Comparison of ENCODE assay signal across 20 cellular contexts in genomic region chr14:104564744-104565679, GRCh38. TPM values are rescaled to one million over a fixed set of nuclear protein-coding genes. Genes with fewer than 3 reads are reported as not detected.
"Had no signal": no experiment of that assay in that cellular context is flagged by ENCODE, and none has a peak within 500 bp of the region (broad histone marks: within the 10 kb centered on the region; RNA-seq: fewer than 3 reads in every experiment).

No MANE protein-coding gene starts in this region.

- H2AFZ ChIP-seq: hepatocyte had no signal

- H3K27me3 ChIP-seq: colonic mucosa, testis had no signal

- H3K4me1 ChIP-seq: colonic mucosa, gastrocnemius medialis, parathyroid adenoma had no signal

- H3K27ac ChIP-seq: colonic mucosa, epithelial cell of prostate, gastrocnemius medialis, hepatocyte, parathyroid adenoma, skin epidermis, testis, tibial artery had no signal

- H3K9me3 ChIP-seq: colonic mucosa, gastrocnemius medialis, spleen, testis, tibial artery had no signal

- H3K4me3 ChIP-seq: colonic mucosa, gastrocnemius medialis, hepatocyte, lung, skin epidermis, testis, tibial artery had no signal

- H3K4me2 ChIP-seq: hepatocyte had no signal

- H3K9ac ChIP-seq: parathyroid adenoma had no signal

- H3K36me3 ChIP-seq: colonic mucosa, gastrocnemius medialis, spleen, tibial artery had no signal

- H3K79me2 ChIP-seq: hepatocyte, parathyroid adenoma had no signal

RNA-seq across cellular contexts. Expression of gene C14orf180, which starts 14.6 kb away (rescaled TPM):
- total RNA-seq: chondrocyte, endodermal cell, esophagus mucosa, glomerular endothelial cell, kidney epithelial cell, mononuclear cell, natural killer cell, neural crest cell, osteoblast, progenitor cell of endocrine pancreas had no signal

RNA-seq across cellular contexts. Expression of gene TMEM179, which starts 39.6 kb away (rescaled TPM):
- total RNA-seq: esophagus mucosa, gastrocnemius medialis, kidney epithelial cell, mononuclear cell, natural killer cell, osteoblast, spleen had no signal
